In genomic region chr4:172657112-172657511, GRCh38 we compare ENCODE assay signal across 29 cellular contexts.
A peak's percentile ranks its signal among the peaks of the same experiment; 100 is the strongest.
DNase-seq lines count a peak whose midpoint lies in the region; FAIRE-seq and TF ChIP-seq lines count a peak whose summit lies in the region.
"Had no signal": no experiment of that assay in that cellular context is flagged by ENCODE, and none has a peak within 500 bp of the region (broad histone marks: within the 10 kb centered on the region; RNA-seq: fewer than 3 reads in every experiment).

No MANE protein-coding gene starts in this region.

- H3K79me2 ChIP-seq in H1 (ENCODE audit: control insufficient read depth in 1 of 2, insufficient read depth in 2 of 2, low read length in 2 of 2) = no peaks in the 10 kb centered on the region

- H3K27me3 ChIP-seq in H1 (replicated peaks in 1 of 4; ENCODE audit: control insufficient read depth in 3 of 4, extremely low read depth in 1 of 4, insufficient read depth in 3 of 4, low read length in 3 of 4) = no peaks in the 10 kb centered on the region
- H3K27me3 ChIP-seq: SJSA1 had no signal

- no peaks in the 10 kb centered on the region for H3K79me1 ChIP-seq in H1 (ENCODE audit: low read depth, low read length)

- TF ChIP-seq RAD21 in Ishikawa (IDR thresholded peaks at IDR 0.05; ENCODE audit: low read depth) (no peak), H1 (IDR thresholded peaks at IDR 0.05 in 1 of 2, conservative IDR thresholded peaks at IDR 0.05 in 1 of 2; ENCODE audit: low read depth in 2 of 2, low read length in 2 of 2) (no peak)

- no peak overlapping the region for H3K4me2 ChIP-seq in H1 (ENCODE audit: insufficient read depth in 1 of 2, low read depth in 2 of 2, low read length in 2 of 2)
- H3K4me2 ChIP-seq: GM23338 had no signal

- no peaks in the 10 kb centered on the region for H3K36me3 ChIP-seq in H1 (ENCODE audit: control insufficient read depth in 2 of 4, insufficient read depth in 4 of 4, low read length in 3 of 4)
- H3K36me3 ChIP-seq: HAP-1, SJSA1 had no signal

- H2BK12ac ChIP-seq in H1 (ENCODE audit: low read depth, low read length) = no peak overlapping the region

- no peak overlapping the region for H2BK15ac ChIP-seq in H1 (ENCODE audit: low read length)

- H3K4me3 ChIP-seq in H1 (ENCODE audit: extremely low read depth in 1 of 4, insufficient read depth in 2 of 4, low read depth in 3 of 4, low read length in 4 of 4) = no peak overlapping the region
- H3K4me3 ChIP-seq: GM12878, GM23338, HAP-1, SJSA1 had no signal

- H3K27me3 Mint-ChIP-seq in mesothelial cell of epicardium (ENCODE audit: low read depth) = no peaks in the 10 kb centered on the region
- peaks cover 23% of the 10 kb centered on the region for H3K27me3 Mint-ChIP-seq in type B pancreatic cell
- H3K27me3 Mint-ChIP-seq: CD4-positive, alpha-beta memory T cell; IgD-negative memory B cell had no signal

- DNase-seq in H1 (ENCODE audit: low read depth in 1 of 2, low spot score in 2 of 2) (no peak), mesothelial cell of epicardium (ENCODE audit: low spot score in 2 of 2, unreplicated experiment in 2 of 2) (no peak), type B pancreatic cell (ENCODE audit: extremely low spot score, unreplicated experiment) (no peak), kidney glomerular epithelial cell (lab: John Stamatoyannopoulos, UW) (no peak), DMS 273 treated with DMSO at 0.1 percent for 48 hours (lab: John Stamatoyannopoulos, UW) (no peak)
- DNase-seq in activated CD4-positive, CD25-positive, alpha-beta regulatory T cell treated with anti-CD3 and anti-CD28 coated beads, Interleukin-2, amount 50 U/mL, for 72 hours = no peak
- DNase-seq: C1 segment of cervical spinal cord; CD4-positive, alpha-beta memory T cell; COR-L47; DMS79; EL; GDM1; HFFc6; Karpas-422; NCI-H1105; NCI-H1436 treated with DMSO at 0.1 percent for 48 hours; NCI-H2029; NCI-H446 treated with DMSO at 0.1 percent for 48 hours; NCI-H526; NCI-H82; NK-92 treated with Interleukin-12 subunit alpha and Interleukin-12 subunit beta, amount 100 ng/mL, for 24 hours; Right ventricle myocardium superior; RPMI8226 had no signal

- H4K5ac ChIP-seq in H1 (ENCODE audit: insufficient read length, low read depth, low read length) = no peak overlapping the region

- H3K56ac ChIP-seq in H1 (replicated peaks; ENCODE audit: insufficient read length, low read depth, low read length) = no peak overlapping the region

- no peaks in the 10 kb centered on the region for H3K23me2 ChIP-seq in H1 (ENCODE audit: low read depth, low read length)

- no peak overlapping the region for H2AFZ ChIP-seq in H1 (ENCODE audit: low read length)
- H2AFZ ChIP-seq: GM23338 had no signal

- no peak for TF ChIP-seq CTCF in H1 (IDR thresholded peaks at IDR 0.05; ENCODE audit: control extremely low read depth in 1 of 3, insufficient read depth in 1 of 3, low read depth in 1 of 3, low read length in 3 of 3)
- no peak for TF ChIP-seq CTCF in mesothelial cell of epicardium (IDR thresholded peaks at IDR 0.05; ENCODE audit: unreplicated experiment)
- no peak for TF ChIP-seq CTCF in type B pancreatic cell (conservative IDR thresholded peaks at IDR 0.05)

- WGBS in H1 (ENCODE audit: extremely low coverage in 1 of 2, insufficient coverage in 1 of 2, insufficient read length in 1 of 2, insufficient replicate concordance in 2 of 2, low coverage in 1 of 2, low lambda C conversion rate in 2 of 2, missing lambda C conversion rate in 1 of 2), 2 experiments = 96% methylated on average over 6 of the region's 6 CpGs; no CpG with 5 or more reads in 1 of the 2 experiments

- peak overlapping the region; percentile 75 for H3K27ac Mint-ChIP-seq in mesothelial cell of epicardium
- H3K27ac Mint-ChIP-seq in type B pancreatic cell = no peak overlapping the region
- H3K27ac Mint-ChIP-seq: CD4-positive, alpha-beta memory T cell; GM23338; HFFc6; IgD-negative memory B cell had no signal

- H3K4me3 Mint-ChIP-seq in mesothelial cell of epicardium (no peak overlapping the region), type B pancreatic cell (peak overlapping the region; percentile 51)
- H3K4me3 Mint-ChIP-seq: CD4-positive, alpha-beta memory T cell; GM23338; HFFc6; IgD-negative memory B cell had no signal

- H2BK5ac ChIP-seq in H1 (ENCODE audit: low read depth, low read length) = no peak overlapping the region

- TF ChIP-seq EP300 in Ishikawa (IDR thresholded peaks at IDR 0.05; ENCODE audit: borderline replicate concordance) (no peak), H1 (IDR thresholded peaks at IDR 0.05; ENCODE audit: borderline replicate concordance in 1 of 2, low read depth in 2 of 2, low read length in 2 of 2) (no peak)

- H2BK20ac ChIP-seq in H1 (ENCODE audit: low read length) = no peak overlapping the region

- H4K20me1 ChIP-seq in H1 (replicated peaks in 1 of 2; ENCODE audit: control insufficient read depth in 1 of 2, insufficient read depth in 2 of 2, low read length in 2 of 2) = no peaks in the 10 kb centered on the region

- H3K14ac ChIP-seq in H1 (ENCODE audit: insufficient read length) = no peak overlapping the region

- TF ChIP-seq POLR2A in H1 (IDR thresholded peaks at IDR 0.05; ENCODE audit: control extremely low read depth in 1 of 2, low read depth in 2 of 2, low read length in 2 of 2) = no peak

- H3K4me1 ChIP-seq in H1 (replicated peaks in 1 of 4; ENCODE audit: control insufficient read depth in 3 of 4, insufficient read depth in 4 of 4, low read length in 3 of 4) = no peaks in the 10 kb centered on the region; a peak in 1 of 7 replicates
- H3K4me1 ChIP-seq: SJSA1 had no signal

- no peak overlapping the region for H4K91ac ChIP-seq in H1 (replicated peaks; ENCODE audit: insufficient read length, low read length)

- no peaks in the 10 kb centered on the region for H3K9me3 ChIP-seq in H1 (ENCODE audit: insufficient read depth in 2 of 2, low read depth in 1 of 2, low read length in 1 of 2)
- H3K9me3 ChIP-seq: HAP-1, SJSA1 had no signal

- no peak overlapping the region for H3K18ac ChIP-seq in H1 (ENCODE audit: extremely low read depth, low read length)

- H3K27ac ChIP-seq in H1 (ENCODE audit: low read depth, low read length) = no peak overlapping the region
- H3K27ac ChIP-seq: SJSA1 had no signal

- no peak overlapping the region for H3K9ac ChIP-seq in H1 (replicated peaks in 1 of 4; ENCODE audit: extremely low read depth in 1 of 4, low read depth in 3 of 4, low read length in 3 of 4)

- CTCF ChIA-PET in H1 (lab: Charles Lee; ENCODE audit: partially characterized antibody) = interaction anchor here (1.2 kb wide), 1 partner anchor 10 kb away, joined by 5 read pairs; no protein-coding TSS in a partner anchor

- H3K36me3 Mint-ChIP-seq in mesothelial cell of epicardium (no peaks in the 10 kb centered on the region), type B pancreatic cell (no peaks in the 10 kb centered on the region)
- H3K36me3 Mint-ChIP-seq: IgD-negative memory B cell had no signal

- peaks cover 41% of the 10 kb centered on the region for H3K4me1 Mint-ChIP-seq in mesothelial cell of epicardium
- H3K4me1 Mint-ChIP-seq in type B pancreatic cell (ENCODE audit: unreplicated experiment) = peaks cover 12% of the 10 kb centered on the region
- H3K4me1 Mint-ChIP-seq: CD4-positive, alpha-beta memory T cell; IgD-negative memory B cell had no signal

- no peak overlapping the region for H3K4ac ChIP-seq in H1 (replicated peaks; ENCODE audit: insufficient read length, low read depth, low read length)

- POLR2A ChIA-PET in H1 (lab: Charles Lee; ENCODE audit: partially characterized antibody) = no interaction called here

- H3K9me3 Mint-ChIP-seq in mesothelial cell of epicardium (no peaks in the 10 kb centered on the region), type B pancreatic cell (no peaks in the 10 kb centered on the region)

- FAIRE-seq in H1 (lab: Jason Lieb, UNC) = no peak
- FAIRE-seq: GM12878 had no signal

- H2BK120ac ChIP-seq in H1 (replicated peaks; ENCODE audit: low read depth, low read length) = no peak overlapping the region

- no peak overlapping the region for H2AK5ac ChIP-seq in H1 (ENCODE audit: low read depth, low read length)

- H3K23ac ChIP-seq in H1 (ENCODE audit: insufficient read length) = no peak overlapping the region

- no peak overlapping the region for H4K8ac ChIP-seq in H1 (ENCODE audit: extremely low read depth, insufficient read depth, low read length)

TF ChIP-seq in Ishikawa, 13 proteins besides CTCF, POLR2A, EP300 and RAD21:
- TF ChIP-seq, protein P1, sequence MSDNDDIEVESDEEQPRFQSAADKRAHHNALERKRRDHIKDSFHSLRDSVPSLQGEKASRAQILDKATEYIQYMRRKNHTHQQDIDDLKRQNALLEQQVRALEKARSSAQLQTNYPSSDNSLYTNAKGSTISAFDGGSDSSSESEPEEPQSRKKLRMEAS (IDR thresholded peaks at IDR 0.05) = no peak
- TF ChIP-seq FOXM1 (IDR thresholded peaks at IDR 0.05; ENCODE audit: borderline replicate concordance, low read depth) (no peak), CREB1 (IDR thresholded peaks at IDR 0.05; ENCODE audit: low read depth) (no peak), CEBPB (IDR thresholded peaks at IDR 0.05) (peak; percentile 74)

TF ChIP-seq in H1, 55 proteins besides CTCF, POLR2A, EP300 and RAD21:
- no peak for TF ChIP-seq KDM1A (IDR thresholded peaks at IDR 0.05; ENCODE audit: borderline replicate concordance, low read length)
- no peak for TF ChIP-seq RXRA (IDR thresholded peaks at IDR 0.05; ENCODE audit: insufficient read depth, low read depth, low read length)
- no peak for TF ChIP-seq TCF12 (IDR thresholded peaks at IDR 0.05; ENCODE audit: low read depth, low read length)
- TF ChIP-seq SIX5 (IDR thresholded peaks at IDR 0.05; ENCODE audit: low read depth, low read length) = no peak
- TF ChIP-seq CEBPB (IDR thresholded peaks at IDR 0.05; ENCODE audit: low read depth, low read length) = peak; percentile 83
TF ChIP-seq in H1: peak in this region for 1.
